Comparison of ENCODE assay signal across 8 cellular contexts in genomic region chr1:113391643-113392271, GRCh38. TPM values are rescaled to one million over a fixed set of nuclear protein-coding genes. Genes with fewer than 3 reads are reported as not detected.
DNase-seq lines count a peak whose midpoint lies in the region; ATAC-seq lines count a peak whose summit lies in the region.

No MANE protein-coding gene starts in this region.

- 10% methylated on average over 9 of the region's 9 CpGs for WGBS in right cardiac atrium

- DNase-seq in COLO668 (lab: John Stamatoyannopoulos, UW; ENCODE audit: unreplicated experiment) (peak; percentile 42), right cardiac atrium (no peak), skeletal muscle cell (ENCODE audit: low read depth) (no peak)
- no peak for DNase-seq in Jurkat, Clone E6-1 (ENCODE audit: low read depth, low spot score)
- DNase-seq in activated T-cell treated with anti-CD3 and anti-CD28 coated beads, Interleukin-2, amount 50 U/mL, for 24 hours: peak; percentile 32

- no peaks in the 10 kb centered on the region for H3K27me3 ChIP-seq in right cardiac atrium (ENCODE audit: control insufficient read depth, insufficient read depth)

- peaks cover 18% of the 10 kb centered on the region for H3K27me3 Mint-ChIP-seq in activated T-cell treated with anti-CD3 and anti-CD28 coated beads, Interleukin-2, amount 50 U/mL, for 24 hours

- H3K9me3 Mint-ChIP-seq in activated T-cell treated with anti-CD3 and anti-CD28 coated beads, Interleukin-2, amount 50 U/mL, for 24 hours: peaks cover 6% of the 10 kb centered on the region

- H3K27ac Mint-ChIP-seq in activated T-cell treated with anti-CD3 and anti-CD28 coated beads, Interleukin-2, amount 50 U/mL, for 24 hours: peak overlapping the region; percentile 62

- peak overlapping the region; percentile 69 for H3K4me3 ChIP-seq in Jurkat, Clone E6-1 (ENCODE audit: low read length)
- H3K4me3 ChIP-seq in right cardiac atrium (ENCODE audit: low read length) (peak overlapping the region; percentile 84), skeletal muscle cell (ENCODE audit: low read depth, low read length) (peak overlapping the region; percentile 96)

- H3K4me3 Mint-ChIP-seq in activated T-cell treated with anti-CD3 and anti-CD28 coated beads, Interleukin-2, amount 50 U/mL, for 24 hours: peak overlapping the region; percentile 84

- no peaks in the 10 kb centered on the region for H3K4me1 ChIP-seq in right cardiac atrium (ENCODE audit: control insufficient read depth, insufficient read depth, low read length)

- H3K36me3 Mint-ChIP-seq in activated T-cell treated with anti-CD3 and anti-CD28 coated beads, Interleukin-2, amount 50 U/mL, for 24 hours (ENCODE audit: low read depth): peaks cover 8% of the 10 kb centered on the region

- ATAC-seq in right cardiac atrium (no peak), GM18502 (IDR thresholded peaks at IDR 0.05; ENCODE audit: poor library complexity, unreplicated experiment) (no peak), HG03469 (IDR thresholded peaks at IDR 0.05; ENCODE audit: unreplicated experiment) (no peak), HG02884 (IDR thresholded peaks at IDR 0.05; ENCODE audit: unreplicated experiment) (no peak)

- H3K9me3 ChIP-seq in right cardiac atrium (ENCODE audit: control insufficient read depth, low read length): no peaks in the 10 kb centered on the region

- peaks cover 29% of the 10 kb centered on the region for H3K4me1 Mint-ChIP-seq in activated T-cell treated with anti-CD3 and anti-CD28 coated beads, Interleukin-2, amount 50 U/mL, for 24 hours (ENCODE audit: low read depth)

- H3K27ac ChIP-seq in right cardiac atrium (ENCODE audit: low read length): no peak overlapping the region

- intact Hi-C loops in right cardiac atrium (cut with DNase I): no loop called here

RNA-seq across cellular contexts. Expression of gene MAGI3, which starts 1.4 kb away (rescaled TPM):
- polyA plus RNA-seq in Jurkat, Clone E6-1 (2012; ENCODE audit: insufficient read depth, insufficient read length): 5.8 TPM
- 1 to 10 TPM; 7.8 to 8.9 (median 8.2) TPM for total RNA-seq in right cardiac atrium
- 2.9 TPM for polyA plus RNA-seq in right cardiac atrium

Comparison
In these comparisons a context has a peak if more than half of its experiments do, and no peak if none do; other contexts are left out.
1. DNase-seq: peak in COLO668 (single experiment) and activated T-cell treated with anti-CD3 and anti-CD28 coated beads, Interleukin-2, amount 50 U/mL, for 24 hours (single experiment); none in Jurkat, Clone E6-1 (single experiment), right cardiac atrium (0 of 3) and skeletal muscle cell (single experiment).
2. Peak in every context shown above with its lines, with median percentiles within 50 percentile points of each other: H3K4me3 ChIP-seq.